ENCODE assay signal across 8 cellular contexts in the genomic region with DNA sequence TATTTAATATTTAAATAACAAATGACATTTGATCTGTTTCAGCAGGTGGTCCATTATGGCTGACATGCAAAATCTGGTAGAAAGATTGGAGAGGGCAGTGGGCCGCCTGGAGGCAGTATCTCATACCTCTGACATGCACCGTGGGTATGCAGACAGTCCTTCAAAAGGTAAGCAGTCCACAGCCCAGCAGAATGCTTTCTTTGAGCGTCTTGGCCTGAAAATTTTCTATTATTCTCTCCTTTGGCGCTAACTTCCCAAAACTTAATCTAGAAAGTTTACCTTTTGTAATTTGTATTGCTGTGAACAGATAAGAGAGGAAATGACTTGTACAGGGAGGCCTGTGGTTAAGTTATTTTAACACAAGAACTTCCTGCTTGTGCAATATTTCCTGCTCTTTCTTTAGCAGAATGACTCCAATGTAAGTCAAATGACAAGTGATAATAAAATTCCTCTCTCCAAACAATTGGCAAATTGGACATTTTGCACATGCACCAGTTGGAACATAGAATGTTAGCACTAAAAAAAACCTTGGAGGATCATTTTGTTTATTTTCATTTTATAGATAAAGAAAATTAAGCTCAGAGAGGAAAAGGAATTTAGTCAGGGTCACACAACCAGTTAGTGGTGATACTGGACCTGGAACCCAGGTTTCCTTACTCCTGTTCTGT. TPM values are rescaled to one million over a fixed set of nuclear protein-coding genes. Genes with fewer than 3 reads are reported as not detected.
DNase-seq lines count a peak whose midpoint lies in the region; ATAC-seq and FAIRE-seq lines count a peak whose summit lies in the region.

No MANE protein-coding gene starts in this region.

- H3K4me1 ChIP-seq in thymus (ENCODE audit: control insufficient read depth, insufficient read depth, low read length): peaks cover 27% of the 10 kb centered on the region

- H3K36me3 ChIP-seq in KOPT-K1 (ENCODE audit: insufficient read depth, low read length) (peaks cover 74% of the 10 kb centered on the region), thymus (ENCODE audit: control insufficient read depth, insufficient read depth) (peaks cover 35% of the 10 kb centered on the region)

- peak overlapping the region; percentile 69 for H3K27ac Mint-ChIP-seq in activated T-helper 2 cell treated with anti-CD3 and anti-CD28 coated beads, Interferon-gamma antibody, Interleukin-2, Interleukin-4, amounts not matched to agents 10 μg/mL and 5 μg/mL and 100 μg/mL, durations not matched to agents 14 hours and 24 hours and 36 hours

- peak overlapping the region; percentile 3 for H3K4me3 ChIP-seq in thymus (ENCODE audit: low read length)

- 6% methylated on average over 4 of the region's 4 CpGs for WGBS in thymus

- ATAC-seq in HG02885 (IDR thresholded peaks at IDR 0.05; ENCODE audit: poor library complexity, unreplicated experiment) (no peak), GM21515 (IDR thresholded peaks at IDR 0.05; ENCODE audit: unreplicated experiment) (no peak)

- no peak for DNase-seq in GM18507 (ENCODE audit: extremely low spot score, insufficient read length, low read depth)
- no peak for DNase-seq in activated T-helper 2 cell treated with anti-CD3 and anti-CD28 coated beads, Interferon-gamma antibody, Interleukin-2, Interleukin-4, amounts not matched to agents 10 μg/mL and 5 μg/mL and 100 μg/mL, durations not matched to agents 14 hours and 24 hours and 36 hours (ENCODE audit: low spot score)
- DNase-seq in iPS DF 19.7 (ENCODE audit: low read depth, low spot score): peak; percentile 56
- DNase-seq in HuH-7.5 (ENCODE audit: low spot score): no peak

- H3K4me1 Mint-ChIP-seq in activated T-helper 2 cell treated with anti-CD3 and anti-CD28 coated beads, Interferon-gamma antibody, Interleukin-2, Interleukin-4, amounts not matched to agents 10 μg/mL and 5 μg/mL and 100 μg/mL, durations not matched to agents 14 hours and 24 hours and 36 hours (ENCODE audit: low read depth): peaks cover 88% of the 10 kb centered on the region

- FAIRE-seq in GM18507 (lab: Jason Lieb, UNC): peak; percentile 79

- H3K9me3 ChIP-seq in KOPT-K1 (ENCODE audit: insufficient read depth, low read length, poor library complexity, severe bottlenecking): no peaks in the 10 kb centered on the region
- H3K9me3 ChIP-seq in thymus (ENCODE audit: control insufficient read depth): no peaks in the 10 kb centered on the region

- H3K36me3 Mint-ChIP-seq in activated T-helper 2 cell treated with anti-CD3 and anti-CD28 coated beads, Interferon-gamma antibody, Interleukin-2, Interleukin-4, amounts not matched to agents 10 μg/mL and 5 μg/mL and 100 μg/mL, durations not matched to agents 14 hours and 24 hours and 36 hours (ENCODE audit: low read depth): peaks cover 84% of the 10 kb centered on the region

- H3K9me3 Mint-ChIP-seq in activated T-helper 2 cell treated with anti-CD3 and anti-CD28 coated beads, Interferon-gamma antibody, Interleukin-2, Interleukin-4, amounts not matched to agents 10 μg/mL and 5 μg/mL and 100 μg/mL, durations not matched to agents 14 hours and 24 hours and 36 hours: no peaks in the 10 kb centered on the region

- H3K27me3 ChIP-seq in thymus (ENCODE audit: control insufficient read depth, insufficient read depth): no peaks in the 10 kb centered on the region

- H3K27ac ChIP-seq in KOPT-K1 (ENCODE audit: low read depth, low read length, poor library complexity, severe bottlenecking): peak overlapping the region; percentile 63
- H3K27ac ChIP-seq in thymus (ENCODE audit: low read depth): peak overlapping the region; percentile 84

- intact Hi-C loops in activated T-helper 2 cell treated with anti-CD3 and anti-CD28 coated beads, Interferon-gamma antibody, Interleukin-2, Interleukin-4, amounts not matched to agents 10 μg/mL and 5 μg/mL and 100 μg/mL, durations not matched to agents 14 hours and 24 hours and 36 hours (cut with micrococcal nuclease): loop anchor here (2.0 kb wide), 1 partner anchor 19 kb away; the partner anchor contains the start of gene CAP1

- peak overlapping the region; percentile 61 for H3K4me3 Mint-ChIP-seq in activated T-helper 2 cell treated with anti-CD3 and anti-CD28 coated beads, Interferon-gamma antibody, Interleukin-2, Interleukin-4, amounts not matched to agents 10 μg/mL and 5 μg/mL and 100 μg/mL, durations not matched to agents 14 hours and 24 hours and 36 hours (ENCODE audit: low read depth)

- H3K27me3 Mint-ChIP-seq in activated T-helper 2 cell treated with anti-CD3 and anti-CD28 coated beads, Interferon-gamma antibody, Interleukin-2, Interleukin-4, amounts not matched to agents 10 μg/mL and 5 μg/mL and 100 μg/mL, durations not matched to agents 14 hours and 24 hours and 36 hours (ENCODE audit: low read depth): no peaks in the 10 kb centered on the region

RNA-seq across cellular contexts. Expression of gene CAP1, which starts 18.9 kb away (rescaled TPM):
- 512 and 520 TPM in 2 replicates for total RNA-seq in activated T-helper 2 cell treated with anti-CD3 and anti-CD28 coated beads, Interferon-gamma antibody, Interleukin-2, Interleukin-4, amounts not matched to agents 10 μg/mL and 5 μg/mL and 100 μg/mL, durations not matched to agents 14 hours and 24 hours and 36 hours
- 202 TPM for polyA plus RNA-seq in thymus

RNA-seq across cellular contexts. Expression of gene PPT1, which starts 37.6 kb away (rescaled TPM):
- 87.8 and 92.3 TPM in 2 replicates for total RNA-seq in activated T-helper 2 cell treated with anti-CD3 and anti-CD28 coated beads, Interferon-gamma antibody, Interleukin-2, Interleukin-4, amounts not matched to agents 10 μg/mL and 5 μg/mL and 100 μg/mL, durations not matched to agents 14 hours and 24 hours and 36 hours
- 97.3 TPM for polyA plus RNA-seq in thymus
